1 cellular context compared by ENCODE assay signal in genomic region chr11:92240946-92241345, GRCh38.
TF ChIP-seq lines count a peak whose summit lies in the region.

No MANE protein-coding gene starts in this region.

TF ChIP-seq in H1, 55 proteins besides CTCF, POLR2A, EP300 and RAD21:
- TF ChIP-seq TAF1 (IDR thresholded peaks at IDR 0.05; ENCODE audit: low read depth, low read length) (no peak), TBP (IDR thresholded peaks at IDR 0.05; ENCODE audit: low read depth, low read length) (no peak), CHD2 (IDR thresholded peaks at IDR 0.05; ENCODE audit: low read length) (no peak), RBBP5 (IDR thresholded peaks at IDR 0.05; ENCODE audit: borderline replicate concordance, low read depth, low read length) (no peak), BACH1 (IDR thresholded peaks at IDR 0.05; ENCODE audit: low read length) (no peak), SIX5 (IDR thresholded peaks at IDR 0.05; ENCODE audit: low read depth, low read length) (no peak), ASH2L (IDR thresholded peaks at IDR 0.05; ENCODE audit: low read length) (no peak), PHF8 (conservative IDR thresholded peaks at IDR 0.05; ENCODE audit: low read depth, low read length) (no peak), MAX (IDR thresholded peaks at IDR 0.05) (no peak), RNF2 (IDR thresholded peaks at IDR 0.05; ENCODE audit: borderline replicate concordance, low read depth, low read length, missing control alignments, poor library complexity, severe bottlenecking) (no peak), GABPA (IDR thresholded peaks at IDR 0.05; ENCODE audit: borderline replicate concordance, insufficient read depth, low read length) (no peak)
